ENCODE assay signal across 1 cellular context in the genomic region with DNA sequence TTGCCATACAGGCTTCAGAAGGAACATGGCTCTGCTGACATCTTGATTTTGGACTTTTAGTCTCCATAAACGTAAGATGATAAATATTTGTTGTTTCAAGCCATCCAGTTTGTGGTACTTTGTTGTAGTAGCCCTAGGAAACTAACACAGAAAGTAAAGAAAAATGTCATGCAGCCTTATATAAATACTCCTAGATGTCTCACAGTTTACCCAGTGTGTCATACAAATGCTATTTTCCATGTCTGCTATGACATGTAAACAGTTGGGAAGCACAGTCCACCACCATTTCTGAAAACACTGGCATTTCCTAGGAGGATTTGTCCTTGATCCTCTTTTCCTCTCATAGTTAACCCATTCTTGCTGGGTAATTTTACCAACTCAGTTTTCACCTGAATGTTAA.
A peak's percentile ranks its signal among the peaks of the same experiment; 100 is the strongest.
TF ChIP-seq lines count a peak whose summit lies in the region.

No MANE protein-coding gene starts in this region.

TF ChIP-seq in HepG2, 621 proteins besides CTCF, POLR2A, EP300 and RAD21:
- TF ChIP-seq SAP130 (CRISPR knock-in tag; IDR thresholded peaks at IDR 0.05; ENCODE audit: low read depth) (no peak), TBP (CRISPR knock-in tag; IDR thresholded peaks at IDR 0.05) (no peak), ZNF652 (CRISPR knock-in tag; IDR thresholded peaks at IDR 0.05; ENCODE audit: borderline replicate concordance, low read depth) (peak; percentile 62; the same call in 1 of the 2 replicates), ZNF510 (CRISPR knock-in tag; IDR thresholded peaks at IDR 0.05; ENCODE audit: low read depth) (no peak), ZNF24 (IDR thresholded peaks at IDR 0.05) (no peak), ZZZ3 (CRISPR knock-in tag; IDR thresholded peaks at IDR 0.05; ENCODE audit: borderline replicate concordance) (no peak), ZNF775 (CRISPR knock-in tag; IDR thresholded peaks at IDR 0.05; ENCODE audit: borderline replicate concordance) (no peak), BHLHE40 (IDR thresholded peaks at IDR 0.05; ENCODE audit: low read length) (0 out of 2 replicates have a peak, but pooled peaks have one; percentile 18), MNT (IDR thresholded peaks at IDR 0.05) (no peak), KLF11 (CRISPR knock-in tag; IDR thresholded peaks at IDR 0.05) (no peak), ZNF768 (CRISPR knock-in tag; IDR thresholded peaks at IDR 0.05) (no peak), STAT5B (CRISPR knock-in tag; IDR thresholded peaks at IDR 0.05) (no peak), DNMT3B (CRISPR knock-in tag; conservative IDR thresholded peaks at IDR 0.05) (no peak), CHD2 (IDR thresholded peaks at IDR 0.05; ENCODE audit: low read depth, low read length) (no peak), DBP (CRISPR knock-in tag; IDR thresholded peaks at IDR 0.05; ENCODE audit: not compliant biosample characterization) (no peak), SALL2 (CRISPR knock-in tag; IDR thresholded peaks at IDR 0.05) (no peak), PLSCR1 (CRISPR knock-in tag; IDR thresholded peaks at IDR 0.05; ENCODE audit: borderline replicate concordance) (no peak), CCDC6 (CRISPR knock-in tag; IDR thresholded peaks at IDR 0.05) (no peak), ZBTB7B (CRISPR knock-in tag; IDR thresholded peaks at IDR 0.05) (no peak), ZNF558 (CRISPR knock-in tag; IDR thresholded peaks at IDR 0.05; ENCODE audit: borderline replicate concordance) (no peak), GABPA (IDR thresholded peaks at IDR 0.05; ENCODE audit: low read depth, low read length) (no peak), GABPA (CRISPR knock-in tag; IDR thresholded peaks at IDR 0.05; ENCODE audit: low read depth) (no peak), ZNF10 (CRISPR knock-in tag; IDR thresholded peaks at IDR 0.05; ENCODE audit: borderline replicate concordance, low read depth) (no peak), ZNF619 (CRISPR knock-in tag; IDR thresholded peaks at IDR 0.05) (no peak), ARID5B (CRISPR knock-in tag; IDR thresholded peaks at IDR 0.05) (0 out of 2 replicates have a peak, but pooled peaks have one; percentile 22)
- TF ChIP-seq, protein P1, sequence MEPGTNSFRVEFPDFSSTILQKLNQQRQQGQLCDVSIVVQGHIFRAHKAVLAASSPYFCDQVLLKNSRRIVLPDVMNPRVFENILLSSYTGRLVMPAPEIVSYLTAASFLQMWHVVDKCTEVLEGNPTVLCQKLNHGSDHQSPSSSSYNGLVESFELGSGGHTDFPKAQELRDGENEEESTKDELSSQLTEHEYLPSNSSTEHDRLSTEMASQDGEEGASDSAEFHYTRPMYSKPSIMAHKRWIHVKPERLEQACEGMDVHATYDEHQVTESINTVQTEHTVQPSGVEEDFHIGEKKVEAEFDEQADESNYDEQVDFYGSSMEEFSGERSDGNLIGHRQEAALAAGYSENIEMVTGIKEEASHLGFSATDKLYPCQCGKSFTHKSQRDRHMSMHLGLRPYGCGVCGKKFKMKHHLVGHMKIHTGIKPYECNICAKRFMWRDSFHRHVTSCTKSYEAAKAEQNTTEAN (CRISPR knock-in tag; conservative IDR thresholded peaks at IDR 0.05), result no peak
- TF ChIP-seq, protein P2, sequence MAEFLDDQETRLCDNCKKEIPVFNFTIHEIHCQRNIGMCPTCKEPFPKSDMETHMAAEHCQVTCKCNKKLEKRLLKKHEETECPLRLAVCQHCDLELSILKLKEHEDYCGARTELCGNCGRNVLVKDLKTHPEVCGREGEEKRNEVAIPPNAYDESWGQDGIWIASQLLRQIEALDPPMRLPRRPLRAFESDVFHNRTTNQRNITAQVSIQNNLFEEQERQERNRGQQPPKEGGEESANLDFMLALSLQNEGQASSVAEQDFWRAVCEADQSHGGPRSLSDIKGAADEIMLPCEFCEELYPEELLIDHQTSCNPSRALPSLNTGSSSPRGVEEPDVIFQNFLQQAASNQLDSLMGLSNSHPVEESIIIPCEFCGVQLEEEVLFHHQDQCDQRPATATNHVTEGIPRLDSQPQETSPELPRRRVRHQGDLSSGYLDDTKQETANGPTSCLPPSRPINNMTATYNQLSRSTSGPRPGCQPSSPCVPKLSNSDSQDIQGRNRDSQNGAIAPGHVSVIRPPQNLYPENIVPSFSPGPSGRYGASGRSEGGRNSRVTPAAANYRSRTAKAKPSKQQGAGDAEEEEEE (CRISPR knock-in tag; IDR thresholded peaks at IDR 0.05; ENCODE audit: borderline replicate concordance), result no peak
